In the genomic region with DNA sequence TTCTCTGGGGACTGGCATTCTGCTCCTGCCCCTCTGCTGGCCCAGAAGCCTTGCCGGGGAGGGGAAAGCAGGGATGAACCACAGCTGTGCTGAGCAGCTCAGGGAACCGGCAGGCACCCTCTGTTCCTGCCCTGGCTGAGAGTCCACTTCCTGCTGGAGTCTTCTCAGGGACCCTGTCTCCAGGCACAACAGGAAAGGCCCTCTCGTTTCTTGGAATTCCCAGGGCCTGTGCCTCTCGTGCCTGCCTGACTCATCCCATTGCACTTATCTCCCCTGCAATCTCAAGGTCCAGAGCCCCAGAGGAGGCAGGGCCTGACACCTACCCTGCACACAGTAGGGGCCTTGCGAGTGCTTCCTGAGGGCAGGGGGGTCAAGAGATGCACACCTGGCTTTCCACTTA, we compare ENCODE assay signal across 16 cellular contexts. TPM values are rescaled to one million over a fixed set of nuclear protein-coding genes. Genes with fewer than 3 reads are reported as not detected.
DNase-seq lines count a peak whose midpoint lies in the region; ATAC-seq and TF ChIP-seq lines count a peak whose summit lies in the region.
"Had no signal": no experiment of that assay in that cellular context is flagged by ENCODE, and none has a peak within 500 bp of the region (broad histone marks: within the 10 kb centered on the region; RNA-seq: fewer than 3 reads in every experiment).

No MANE protein-coding gene starts in this region.

- no peak for ATAC-seq in GM23338
- no peak for ATAC-seq in GM18870 (IDR thresholded peaks at IDR 0.05; ENCODE audit: unreplicated experiment)
- ATAC-seq: activated CD8-positive, alpha-beta T cell treated with anti-CD3 and anti-CD28 coated beads, Interleukin-2, amount 10 ng/mL, durations not matched to agents 7 days and 5 days; activated naive CD8-positive, alpha-beta T cell treated with anti-CD3 and anti-CD28 coated beads, Interleukin-2, amount 50 U/mL, for 24 hours; T-cell had no signal

- CTCF ChIA-PET in RWPE1 (lab: Yijun Ruan, JAX) = no interaction called here

- POLR2A ChIA-PET in RWPE1 (lab: Yijun Ruan, JAX; ENCODE audit: low non-redundant PET) = no interaction called here

- H3K9me3 ChIP-seq in ascending aorta = no peaks in the 10 kb centered on the region
- H3K9me3 ChIP-seq: thyroid gland had no signal

- no peaks in the 10 kb centered on the region for H3K9me3 Mint-ChIP-seq in GM23338
- H3K9me3 Mint-ChIP-seq: activated naive CD8-positive, alpha-beta T cell treated with anti-CD3 and anti-CD28 coated beads, Interleukin-2, amount 50 U/mL, for 24 hours; T-cell had no signal

- H3K4me3 ChIP-seq in GM23338 (no peak overlapping the region), fibroblast of mammary gland (ENCODE audit: control insufficient read depth, low read depth, low read length) (no peak overlapping the region), ascending aorta (no peak overlapping the region)
- H3K4me3 ChIP-seq: thyroid gland had no signal

- H3K9me2 ChIP-seq in GM23338 (ENCODE audit: insufficient read depth) = peaks cover 4% of the 10 kb centered on the region; the same call in 1 of the 2 replicates

- intact Hi-C loops in ascending aorta (cut with DNase I) = no loop called here

- H3K4me1 ChIP-seq in GM23338 (ENCODE audit: insufficient read depth) (peaks cover 26% of the 10 kb centered on the region), ascending aorta (peaks cover 3 to 13% of the 10 kb centered on the region in 2 donors)

- TF ChIP-seq CTCF in GM23338 (conservative IDR thresholded peaks at IDR 0.05; ENCODE audit: low read depth in 2 of 2) = no peak
- no peak for TF ChIP-seq CTCF in RWPE1 (conservative IDR thresholded peaks at IDR 0.05; ENCODE audit: low read depth)
- no peak for TF ChIP-seq CTCF in fibroblast of mammary gland (conservative IDR thresholded peaks at IDR 0.05; ENCODE audit: control insufficient read depth, insufficient read depth, low read depth, low read length)
- TF ChIP-seq CTCF in ascending aorta (IDR thresholded peaks at IDR 0.05) = no peak

- H3K27ac Mint-ChIP-seq in GM23338 = no peak overlapping the region
- H3K27ac Mint-ChIP-seq: activated CD8-positive, alpha-beta T cell treated with anti-CD3 and anti-CD28 coated beads, Interleukin-2, amount 10 ng/mL, durations not matched to agents 7 days and 5 days; activated naive CD8-positive, alpha-beta T cell treated with anti-CD3 and anti-CD28 coated beads, Interleukin-2, amount 50 U/mL, for 24 hours had no signal

- no peak overlapping the region for H3K27ac ChIP-seq in GM23338 (ENCODE audit: low read depth)
- peak overlapping the region; percentile 99 for H3K27ac ChIP-seq in RWPE1
- H3K27ac ChIP-seq in ascending aorta = no peak overlapping the region
- H3K27ac ChIP-seq: epithelial cell of prostate, parathyroid adenoma had no signal

- 0 out of 2 replicates have a peak overlapping the region, but pooled peaks have one; percentile 43 for H2AFZ ChIP-seq in GM23338
- H2AFZ ChIP-seq: parathyroid adenoma had no signal

- H3F3A ChIP-seq in GM23338 (replicated peaks; ENCODE audit: low read depth) = no peaks in the 10 kb centered on the region

- no peak for DNase-seq in GM23338 (ENCODE audit: low spot score)
- DNase-seq in RWPE1 (ENCODE audit: low spot score) = no peak
- DNase-seq in fibroblast of mammary gland (ENCODE audit: low read depth) = peak; percentile 61
- DNase-seq in pulmonary artery endothelial cell (ENCODE audit: low read depth, low spot score) = peak; percentile 29
- DNase-seq in stimulated activated CD4-positive, alpha-beta T cell treated with anti-CD3 and anti-CD28 coated beads, Interleukin-1b, Interleukin-23, amount 100 ng/mL, for 48 hours = no peak
- DNase-seq in activated T-cell treated with anti-CD3 and anti-CD28 coated beads for 4 hours = no peak
- no peak for DNase-seq in ascending aorta (ENCODE audit: low spot score in 2 of 2)
- DNase-seq: activated CD8-positive, alpha-beta T cell treated with anti-CD3 and anti-CD28 coated beads, Interleukin-2, amount 10 ng/mL, durations not matched to agents 7 days and 5 days; activated naive CD8-positive, alpha-beta T cell treated with anti-CD3 and anti-CD28 coated beads, Interleukin-2, amount 50 U/mL, for 24 hours; NCI-H526; T-cell had no signal

- H3K36me3 ChIP-seq in GM23338 (ENCODE audit: insufficient read depth) (no peaks in the 10 kb centered on the region), ascending aorta (no peaks in the 10 kb centered on the region)
- H3K36me3 ChIP-seq: thyroid gland had no signal

- peaks cover 30% of the 10 kb centered on the region for H3K4me1 Mint-ChIP-seq in GM23338

- H3K4me2 ChIP-seq in GM23338 = peak overlapping the region; percentile 68; the same call in 1 of the 2 replicates

- no peak overlapping the region for H3K4me3 Mint-ChIP-seq in GM23338
- H3K4me3 Mint-ChIP-seq: activated CD8-positive, alpha-beta T cell treated with anti-CD3 and anti-CD28 coated beads, Interleukin-2, amount 10 ng/mL, durations not matched to agents 7 days and 5 days; activated naive CD8-positive, alpha-beta T cell treated with anti-CD3 and anti-CD28 coated beads, Interleukin-2, amount 50 U/mL, for 24 hours; T-cell had no signal

- H3K27me3 Mint-ChIP-seq in GM23338 (ENCODE audit: insufficient read depth, low read depth, poor library complexity) = peaks cover 14% of the 10 kb centered on the region

- no peaks in the 10 kb centered on the region for H3K79me2 ChIP-seq in GM23338 (replicated peaks; ENCODE audit: insufficient read depth)
- H3K79me2 ChIP-seq: parathyroid adenoma had no signal

- H3K27me3 ChIP-seq in GM23338 (ENCODE audit: insufficient read depth) = no peaks in the 10 kb centered on the region
- no peaks in the 10 kb centered on the region for H3K27me3 ChIP-seq in ascending aorta
- H3K27me3 ChIP-seq: thyroid gland had no signal

- H4K20me1 ChIP-seq in GM23338 (replicated peaks; ENCODE audit: insufficient read depth) = no peaks in the 10 kb centered on the region

- H3K36me3 Mint-ChIP-seq in GM23338 (ENCODE audit: low read depth) = no peaks in the 10 kb centered on the region
- H3K36me3 Mint-ChIP-seq: T-cell had no signal

TF ChIP-seq in GM23338, 12 proteins besides CTCF, POLR2A, EP300 and RAD21 (continues in another document):
- TF ChIP-seq ZNF114 (CRISPR knock-in tag; IDR thresholded peaks at IDR 0.05) (no peak), STAT1 (IDR thresholded peaks at IDR 0.05; ENCODE audit: unreplicated experiment) (no peak), JUNB (IDR thresholded peaks at IDR 0.05; ENCODE audit: unreplicated experiment) (no peak), POLR2AphosphoS5 (IDR thresholded peaks at IDR 0.05; ENCODE audit: low read depth) (no peak), ZNF331 (CRISPR knock-in tag; IDR thresholded peaks at IDR 0.05; ENCODE audit: low read depth) (no peak), NANOG (IDR thresholded peaks at IDR 0.05; ENCODE audit: borderline replicate concordance) (no peak), CREB1 (CRISPR knock-in tag; IDR thresholded peaks at IDR 0.05; ENCODE audit: low read depth) (no peak)

RNA-seq across cellular contexts. Expression of gene EDN2, which starts 1.1 kb away (rescaled TPM):
- total RNA-seq in GM23338 (2014; rRNA removed; shearing (Covaris generic)) = not detected in 2 replicates
- polyA plus RNA-seq in GM23338 (2016; fragmentation: Nextera tagmentation; extraction: Ambion mirVana) = not detected in 2 replicates
- not detected in 2 replicates for total RNA-seq in pulmonary artery endothelial cell
- total RNA-seq in ascending aorta = not detected
- total RNA-seq: activated CD8-positive, alpha-beta T cell treated with anti-CD3 and anti-CD28 coated beads, Interleukin-2, amount 10 ng/mL, durations not matched to agents 7 days and 5 days; kidney epithelial cell; T-cell; thyroid gland had no signal

Comparison
In these comparisons a context has a peak if more than half of its experiments do, and no peak if none do; other contexts are left out.
1. DNase-seq: peak in fibroblast of mammary gland (single experiment) and pulmonary artery endothelial cell (single experiment); none in GM23338 (single experiment), RWPE1 (single experiment), stimulated activated CD4-positive, alpha-beta T cell treated with anti-CD3 and anti-CD28 coated beads, Interleukin-1b, Interleukin-23, amount 100 ng/mL, for 48 hours (single experiment), activated T-cell treated with anti-CD3 and anti-CD28 coated beads for 4 hours (single experiment) and ascending aorta (0 of 2).